In the genomic region with DNA sequence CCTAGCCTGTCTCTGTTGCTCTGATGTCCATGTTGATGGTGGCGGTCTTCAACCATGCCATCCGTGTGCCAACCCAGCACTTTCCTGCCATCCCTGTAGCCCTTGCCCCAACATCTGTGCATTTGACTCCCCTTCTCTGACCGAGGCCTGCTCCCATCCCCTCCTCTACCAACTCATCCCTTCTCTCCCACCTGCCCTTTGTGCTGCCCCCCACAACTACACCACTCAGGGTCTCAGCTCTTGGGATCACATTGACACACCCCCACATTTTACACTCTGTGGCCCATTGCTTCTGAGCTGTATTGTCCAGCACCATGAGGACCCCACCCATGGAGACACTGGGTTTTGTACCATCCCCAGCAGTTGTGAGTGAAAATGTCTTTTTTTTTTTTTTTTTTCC, we compare ENCODE assay signal across 18 cellular contexts.
"Had no signal": no experiment of that assay in that cellular context is flagged by ENCODE, and none has a peak within 500 bp of the region (broad histone marks: within the 10 kb centered on the region; RNA-seq: fewer than 3 reads in every experiment).

No MANE protein-coding gene starts in this region.

- H3K27me3 Mint-ChIP-seq: activated CD4-positive, alpha-beta T cell treated with anti-CD3 and anti-CD28 coated beads, Interleukin-2, amount 10 ng/mL, durations not matched to agents 24 days and 14 days; activated T-helper 17 cell treated with anti-CD3 and anti-CD28 coated beads, Interleukin-2, amount 50 U/mL, for 72 hours had no signal

- ATAC-seq: activated T-helper 17 cell treated with anti-CD3 and anti-CD28 coated beads, Interleukin-2, amount 50 U/mL, for 72 hours; foreskin keratinocyte; SK-N-SH treated with all-trans-retinoic acid at 6 μM for 48 hours had no signal

- DNase-seq: activated B cell treated with CpG ODN at 0.5 μM for 24 hours; activated CD4-positive, alpha-beta T cell treated with anti-CD3 and anti-CD28 coated beads, Interleukin-2, amount 10 ng/mL, durations not matched to agents 24 days and 14 days; activated naive CD4-positive, alpha-beta T cell treated with Interleukin-2 at 50 U/mL for 16 hours; amniotic stem cell; central memory CD4-positive, alpha-beta T cell; cortex of kidney; effector CD8-positive, alpha-beta T cell; foreskin keratinocyte; stimulated activated CD4-positive, alpha-beta T cell treated with anti-CD3 and anti-CD28 coated beads, Interleukin-2, amount 100 ng/mL, for 24 hours; stomach; testis; upper lobe of right lung had no signal

- H2AFZ ChIP-seq: neural progenitor cell, parathyroid adenoma had no signal

- H3K27me3 ChIP-seq: foreskin keratinocyte, testis had no signal

- H3K36me3 ChIP-seq: neural progenitor cell, stomach, upper lobe of right lung had no signal

- H3K4me3 Mint-ChIP-seq: activated B cell treated with CpG ODN at 0.5 μM for 24 hours; activated CD4-positive, alpha-beta T cell treated with anti-CD3 and anti-CD28 coated beads, Interleukin-2, amount 10 ng/mL, durations not matched to agents 24 days and 14 days; activated T-helper 17 cell treated with anti-CD3 and anti-CD28 coated beads, Interleukin-2, amount 50 U/mL, for 72 hours; neural progenitor cell; T-helper 1 cell treated with Interleukin-12 subunit alpha and Interleukin-12 subunit beta and Interleukin-4 antibody, amounts not matched to agents 30 μg/mL and 1 μg/mL, for 36 hours had no signal

- H3K9ac ChIP-seq: neural progenitor cell, parathyroid adenoma had no signal

- H3K9me3 ChIP-seq: stomach, testis, upper lobe of right lung had no signal

- H3K4me2 ChIP-seq: neural progenitor cell had no signal

- H3K4me1 ChIP-seq: parathyroid adenoma had no signal

- FAIRE-seq: TTC549 had no signal

- H3K9me3 Mint-ChIP-seq: activated B cell treated with CpG ODN at 0.5 μM for 24 hours; activated CD4-positive, alpha-beta T cell treated with anti-CD3 and anti-CD28 coated beads, Interleukin-2, amount 10 ng/mL, durations not matched to agents 24 days and 14 days; activated T-helper 17 cell treated with anti-CD3 and anti-CD28 coated beads, Interleukin-2, amount 50 U/mL, for 72 hours; T-helper 1 cell treated with Interleukin-12 subunit alpha and Interleukin-12 subunit beta and Interleukin-4 antibody, amounts not matched to agents 30 μg/mL and 1 μg/mL, for 36 hours had no signal

- H3K27ac ChIP-seq: foreskin keratinocyte, neural progenitor cell, parathyroid adenoma, stomach, testis, upper lobe of right lung had no signal

- H3K79me2 ChIP-seq: parathyroid adenoma had no signal

- H3K4me3 ChIP-seq: neural progenitor cell, stomach, testis, upper lobe of right lung had no signal

- H3K27ac Mint-ChIP-seq: activated B cell treated with CpG ODN at 0.5 μM for 24 hours; activated CD4-positive, alpha-beta T cell treated with anti-CD3 and anti-CD28 coated beads, Interleukin-2, amount 10 ng/mL, durations not matched to agents 24 days and 14 days; activated T-helper 17 cell treated with anti-CD3 and anti-CD28 coated beads, Interleukin-2, amount 50 U/mL, for 72 hours; neural progenitor cell; T-helper 1 cell treated with Interleukin-12 subunit alpha and Interleukin-12 subunit beta and Interleukin-4 antibody, amounts not matched to agents 30 μg/mL and 1 μg/mL, for 36 hours had no signal
